In the genomic region with DNA sequence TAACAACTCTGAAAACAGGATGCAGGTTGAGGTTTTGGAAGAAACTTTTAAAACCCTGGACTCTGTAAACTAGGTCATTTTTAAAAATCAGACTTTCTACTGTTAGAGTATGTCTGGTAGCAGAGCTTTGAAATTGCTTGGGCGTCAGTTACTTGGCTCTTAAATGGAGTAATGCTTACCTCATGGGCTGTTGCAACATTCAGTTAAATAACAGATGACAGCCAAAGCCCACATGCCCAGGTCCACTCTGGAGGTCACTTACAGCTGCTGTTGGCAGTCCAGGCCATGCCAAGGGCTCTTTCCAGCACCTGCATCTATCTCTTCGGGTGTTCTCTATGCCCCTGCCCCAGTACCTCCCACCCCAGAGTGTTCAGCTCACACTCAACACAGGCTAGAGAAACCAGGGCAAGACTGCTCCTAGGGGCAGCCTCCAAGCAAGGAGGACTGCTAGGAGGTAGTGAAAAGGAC, we compare ENCODE assay signal across 10 cellular contexts.
A peak's percentile ranks its signal among the peaks of the same experiment; 100 is the strongest.
DNase-seq lines count a peak whose midpoint lies in the region; ATAC-seq lines count a peak whose summit lies in the region.
"Had no signal": no experiment of that assay in that cellular context is flagged by ENCODE, and none has a peak within 500 bp of the region (broad histone marks: within the 10 kb centered on the region; RNA-seq: fewer than 3 reads in every experiment).

No MANE protein-coding gene starts in this region.

- ATAC-seq in left cardiac atrium: peak; percentile 84 to 92
- ATAC-seq in HG03097 (IDR thresholded peaks at IDR 0.05; ENCODE audit: low FRiP score, unreplicated experiment): no peak

- intact Hi-C loops in left cardiac atrium (cut with DNase I): no loop called here

- peak; percentile 33 for DNase-seq in EH (ENCODE audit: low read depth)
- DNase-seq in amniotic epithelial cell (ENCODE audit: low read depth): peak; percentile 88
- peak; percentile 55 for DNase-seq in left cardiac atrium
- peak; percentile 47 for DNase-seq in renal cortical epithelial cell (ENCODE audit: low read depth)
- no peak for DNase-seq in NCI-H526 treated with DMSO at 0.1 percent for 48 hours (lab: John Stamatoyannopoulos, UW)
- DNase-seq in DMS79 treated with DMSO at 0.1 percent for 48 hours (lab: John Stamatoyannopoulos, UW): no peak
- DNase-seq in T-helper 9 cell: no peak
- DNase-seq: activated T-cell treated with anti-CD3 and anti-CD28 coated beads, Interleukin-2, amount 50 U/mL, for 24 hours; WERI-Rb-1 had no signal

Comparison
In these comparisons a context has a peak if more than half of its experiments do, and no peak if none do; other contexts are left out.
1. DNase-seq: peak in EH (single experiment), amniotic epithelial cell (single experiment), left cardiac atrium (single experiment) and renal cortical epithelial cell (single experiment); none in NCI-H526 treated with DMSO at 0.1 percent for 48 hours (single experiment), DMS79 treated with DMSO at 0.1 percent for 48 hours (single experiment) and T-helper 9 cell (single experiment).